Comparison of ENCODE assay signal across 27 cellular contexts in genomic region chr22:42865536-42865935, GRCh38.
"Had no signal": no experiment of that assay in that cellular context is flagged by ENCODE, and none has a peak within 500 bp of the region (broad histone marks: within the 10 kb centered on the region; RNA-seq: fewer than 3 reads in every experiment).

No MANE protein-coding gene starts in this region.

- H3K27me3 Mint-ChIP-seq: memory B cell had no signal

- H3K4me2 ChIP-seq: neural progenitor cell, smooth muscle cell had no signal

- FAIRE-seq: kidney had no signal

- H3K27ac Mint-ChIP-seq: immature natural killer cell, natural killer cell, neural progenitor cell had no signal

- H3K36me3 Mint-ChIP-seq: natural killer cell had no signal

- H3K27ac ChIP-seq: colonic mucosa, esophagus squamous epithelium, neural progenitor cell, prostate gland, right atrium auricular region, stomach, thyroid gland, upper lobe of left lung had no signal

- H3K4me3 Mint-ChIP-seq: immature natural killer cell, memory B cell, natural killer cell, neural progenitor cell had no signal

- ATAC-seq: left lobe of liver, natural killer cell, sciatic nerve had no signal

- H3K9me3 Mint-ChIP-seq: immature natural killer cell, natural killer cell, neural progenitor cell had no signal

- H3K9me3 ChIP-seq: colonic mucosa, esophagus squamous epithelium, prostate gland, right atrium auricular region, stomach, thyroid gland, upper lobe of left lung had no signal

- DNase-seq: colonic mucosa; dermis blood vessel endothelial cell; effector memory CD4-positive, alpha-beta T cell; erythroblast; esophagus squamous epithelium; foreskin melanocyte; glutamatergic neuron; hypothalamus; immature natural killer cell; kidney; natural killer cell; stimulated activated CD4-positive, alpha-beta T cell treated with anti-CD3 and anti-CD28 coated beads, Interleukin-12 subunit alpha, Interleukin-12 subunit beta, amount 100 ng/mL, for 4 hours; stimulated activated CD4-positive, alpha-beta T cell treated with anti-CD3 and anti-CD28 coated beads, Interleukin-1b, Interleukin-23, amount 100 ng/mL, for 48 hours; stimulated activated CD4-positive, alpha-beta T cell treated with anti-CD3 and anti-CD28 coated beads, Interleukin-4, amount 100 ng/mL, for 1 hour; stimulated activated CD8-positive, alpha-beta memory T cell treated with anti-CD3 and anti-CD28 coated beads, Interleukin-4, amount 100 ng/mL, for 48 hours; stimulated activated naive CD4-positive, alpha-beta T cell treated with Interleukin-2 at 50 U/mL for 16 hours; stomach; thyroid gland had no signal

- H2AFZ ChIP-seq: neural progenitor cell had no signal

- H3K36me3 ChIP-seq: colonic mucosa, neural progenitor cell, prostate gland, thyroid gland had no signal

- H3K4me3 ChIP-seq: colonic mucosa, esophagus squamous epithelium, lung, neural progenitor cell, prostate gland, right atrium auricular region, smooth muscle cell, stomach, thyroid gland, upper lobe of left lung had no signal

- H3K27me3 ChIP-seq: colonic mucosa, esophagus squamous epithelium, neural progenitor cell, right atrium auricular region, stomach, thyroid gland, upper lobe of left lung had no signal

- H3K9ac ChIP-seq: neural progenitor cell had no signal

- H3K4me1 ChIP-seq: colonic mucosa, neural progenitor cell had no signal
